Comparison of ENCODE assay signal across 15 cellular contexts in genomic region chr1:224151117-224151516, GRCh38.
"Had no signal": no experiment of that assay in that cellular context is flagged by ENCODE, and none has a peak within 500 bp of the region (broad histone marks: within the 10 kb centered on the region; RNA-seq: fewer than 3 reads in every experiment).

No MANE protein-coding gene starts in this region.

- H3K4me1 Mint-ChIP-seq: brain had no signal

- ATAC-seq: foreskin keratinocyte; natural killer cell treated with Interleukin-12 subunit alpha and Interleukin-12 subunit beta and Interleukin-15 and Interleukin-18, amount 100 ng/mL, for 72 hours had no signal

- H3K27me3 Mint-ChIP-seq: activated naive CD4-positive, alpha-beta T cell treated with anti-CD3 and anti-CD28 coated beads, Interleukin-2, amount 10 ng/mL, durations not matched to agents 7 days and 5 days; natural killer cell treated with Interleukin-12 subunit alpha and Interleukin-12 subunit beta and Interleukin-15 and Interleukin-18, amount 100 ng/mL, for 72 hours had no signal

- H3K9me3 Mint-ChIP-seq: activated naive CD4-positive, alpha-beta T cell treated with anti-CD3 and anti-CD28 coated beads, Interleukin-2, amount 10 ng/mL, durations not matched to agents 7 days and 5 days; brain; natural killer cell treated with Interleukin-12 subunit alpha and Interleukin-12 subunit beta and Interleukin-15 and Interleukin-18, amount 100 ng/mL, for 72 hours; T-helper 1 cell treated with Interleukin-12 subunit alpha and Interleukin-12 subunit beta and Interleukin-4 antibody, amounts not matched to agents 30 μg/mL and 1 μg/mL, for 36 hours had no signal

- H3K27ac Mint-ChIP-seq: activated naive CD4-positive, alpha-beta T cell treated with anti-CD3 and anti-CD28 coated beads, Interleukin-2, amount 10 ng/mL, durations not matched to agents 7 days and 5 days; brain; T-helper 1 cell treated with Interleukin-12 subunit alpha and Interleukin-12 subunit beta and Interleukin-4 antibody, amounts not matched to agents 30 μg/mL and 1 μg/mL, for 36 hours had no signal

- H3K4me3 Mint-ChIP-seq: activated naive CD4-positive, alpha-beta T cell treated with anti-CD3 and anti-CD28 coated beads, Interleukin-2, amount 10 ng/mL, durations not matched to agents 7 days and 5 days; brain; natural killer cell treated with Interleukin-12 subunit alpha and Interleukin-12 subunit beta and Interleukin-15 and Interleukin-18, amount 100 ng/mL, for 72 hours; T-helper 1 cell treated with Interleukin-12 subunit alpha and Interleukin-12 subunit beta and Interleukin-4 antibody, amounts not matched to agents 30 μg/mL and 1 μg/mL, for 36 hours had no signal

- DNase-seq: activated CD4-positive, alpha-beta T cell treated with anti-CD3 and anti-CD28 coated beads for 4 hours; activated CD8-positive, alpha-beta memory T cell treated with anti-CD3 and anti-CD28 coated beads for 24 hours; activated naive CD4-positive, alpha-beta T cell treated with anti-CD3 and anti-CD28 coated beads, Interleukin-2, amount 10 ng/mL, durations not matched to agents 7 days and 5 days; central memory CD4-positive, alpha-beta T cell; colonic mucosa; foreskin keratinocyte; glutamatergic neuron; hypothalamus; kidney; left ventricle myocardium inferior; stimulated activated naive CD4-positive, alpha-beta T cell; tibial artery had no signal
